Comparison of ENCODE assay signal across 20 cellular contexts in the genomic region with DNA sequence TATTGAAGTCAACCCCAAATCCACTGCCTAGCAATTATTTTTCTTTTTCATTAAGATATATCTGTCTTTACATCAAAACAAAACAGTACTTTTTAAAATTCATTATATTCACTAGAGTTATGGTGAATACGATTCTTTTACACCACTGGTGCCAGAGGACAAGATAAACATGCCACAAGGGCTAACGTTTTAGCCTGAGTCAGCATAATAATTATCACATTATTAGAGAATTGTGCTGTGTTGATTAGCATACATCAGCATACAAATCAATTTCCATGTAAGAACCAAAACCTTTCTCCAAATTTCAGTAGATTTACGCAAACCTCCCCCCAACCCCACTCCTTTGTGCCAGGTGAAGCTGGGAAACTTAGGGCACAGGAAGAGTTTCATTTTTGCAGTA.
DNase-seq lines count a peak whose midpoint lies in the region; ATAC-seq, FAIRE-seq and TF ChIP-seq lines count a peak whose summit lies in the region.
"Had no signal": no experiment of that assay in that cellular context is flagged by ENCODE, and none has a peak within 500 bp of the region (broad histone marks: within the 10 kb centered on the region; RNA-seq: fewer than 3 reads in every experiment).

No MANE protein-coding gene starts in this region.

- H2BK12ac ChIP-seq in H1 (ENCODE audit: low read depth, low read length): no peak overlapping the region

- H4K5ac ChIP-seq in IMR-90 (ENCODE audit: low read depth, low read length) (no peak overlapping the region), H1 (ENCODE audit: insufficient read length, low read depth, low read length) (no peak overlapping the region)

- H3K9ac ChIP-seq in IMR-90 (ENCODE audit: low read depth, low read length) (no peak overlapping the region), H1 (replicated peaks in 1 of 4; ENCODE audit: extremely low read depth in 1 of 4, low read depth in 3 of 4, low read length in 3 of 4) (no peak overlapping the region; a peak in 1 of 7 replicates)
- H3K9ac ChIP-seq: BLaER1, GM23248 had no signal

- H3K79me2 ChIP-seq in GM23338 (replicated peaks; ENCODE audit: insufficient read depth) (no peaks in the 10 kb centered on the region), H1 (ENCODE audit: control insufficient read depth in 1 of 2, insufficient read depth in 2 of 2, low read length in 2 of 2) (no peaks in the 10 kb centered on the region)

- H3K27ac ChIP-seq in GM23338 (ENCODE audit: low read depth) (no peak overlapping the region), IMR-90 (ENCODE audit: insufficient read depth, low read length) (no peak overlapping the region), H1 (ENCODE audit: low read depth, low read length) (no peak overlapping the region)
- H3K27ac ChIP-seq: BLaER1, C4-2B, GM23248 had no signal

- H3K36me3 ChIP-seq in GM23338 (ENCODE audit: insufficient read depth): no peaks in the 10 kb centered on the region
- H3K36me3 ChIP-seq in IMR-90 (ENCODE audit: control insufficient read depth, insufficient read depth, low read length): no peaks in the 10 kb centered on the region
- H3K36me3 ChIP-seq in H1 (ENCODE audit: control insufficient read depth in 2 of 4, insufficient read depth in 4 of 4, low read length in 3 of 4): no peaks in the 10 kb centered on the region
- H3K36me3 ChIP-seq: BLaER1 had no signal

- H4K20me1 ChIP-seq in GM23338 (replicated peaks; ENCODE audit: insufficient read depth) (no peaks in the 10 kb centered on the region), IMR-90 (ENCODE audit: insufficient read depth, low read length) (no peaks in the 10 kb centered on the region), H1 (replicated peaks in 1 of 2; ENCODE audit: control insufficient read depth in 1 of 2, insufficient read depth in 2 of 2, low read length in 2 of 2) (no peaks in the 10 kb centered on the region)
- H4K20me1 ChIP-seq: BLaER1 had no signal

- no peaks in the 10 kb centered on the region for H3K79me1 ChIP-seq in IMR-90 (ENCODE audit: low read depth in 1 of 2, low read length in 2 of 2)
- H3K79me1 ChIP-seq in H1 (ENCODE audit: low read depth, low read length): no peaks in the 10 kb centered on the region

- POLR2A ChIA-PET in IMR-90 (lab: Charles Lee; ENCODE audit: unreplicated experiment) (no interaction called here), H1 (lab: Charles Lee; ENCODE audit: partially characterized antibody) (interaction anchor here (1.0 kb wide), 1 partner anchor 553 kb away, joined by 3 read pairs; no protein-coding TSS in a partner anchor)

- no peak for TF ChIP-seq RAD21 in IMR-90 (IDR thresholded peaks at IDR 0.05; ENCODE audit: low read length)
- no peak for TF ChIP-seq RAD21 in H1 (IDR thresholded peaks at IDR 0.05 in 1 of 2, conservative IDR thresholded peaks at IDR 0.05 in 1 of 2; ENCODE audit: low read depth in 2 of 2, low read length in 2 of 2)

- intact Hi-C loops in IMR-90 (cut with micrococcal nuclease): no loop called here

- H2AK9ac ChIP-seq in IMR-90 (replicated peaks; ENCODE audit: low read depth, low read length, poor library complexity): no peak overlapping the region

- H2BK120ac ChIP-seq in IMR-90 (ENCODE audit: low read depth, low read length) (no peak overlapping the region), H1 (replicated peaks; ENCODE audit: low read depth, low read length) (no peak overlapping the region)

- H2BK5ac ChIP-seq in IMR-90 (ENCODE audit: low read depth, low read length, poor library complexity, severe bottlenecking): no peak overlapping the region
- H2BK5ac ChIP-seq in H1 (ENCODE audit: low read depth, low read length): no peak overlapping the region

- H3K27me3 Mint-ChIP-seq in GM23338 (ENCODE audit: insufficient read depth, low read depth, poor library complexity): no peaks in the 10 kb centered on the region

- no peak for FAIRE-seq in H1 (lab: Jason Lieb, UNC)
- FAIRE-seq: GM12878, GM19239 had no signal

- peaks cover 19% of the 10 kb centered on the region for H3K36me3 Mint-ChIP-seq in GM23338 (ENCODE audit: low read depth)
- H3K36me3 Mint-ChIP-seq: CD4-positive, CD25-positive, alpha-beta regulatory T cell; CD8-positive, alpha-beta T cell had no signal

- no peak overlapping the region for H3K18ac ChIP-seq in IMR-90 (ENCODE audit: low read depth, low read length)
- H3K18ac ChIP-seq in H1 (ENCODE audit: extremely low read depth, low read length): no peak overlapping the region

- H4K8ac ChIP-seq in IMR-90 (ENCODE audit: low read depth in 2 of 2, low read length in 2 of 2) (no peak overlapping the region), H1 (ENCODE audit: extremely low read depth, insufficient read depth, low read length) (no peak overlapping the region)

- TF ChIP-seq POLR2A in IMR-90 (IDR thresholded peaks at IDR 0.05; ENCODE audit: low read depth, low read length) (no peak), H1 (IDR thresholded peaks at IDR 0.05; ENCODE audit: control extremely low read depth in 1 of 2, low read depth in 2 of 2, low read length in 2 of 2) (no peak)

- H3K56ac ChIP-seq in IMR-90 (ENCODE audit: extremely low read depth, insufficient read depth, low read length): no peak overlapping the region
- H3K56ac ChIP-seq in H1 (replicated peaks; ENCODE audit: insufficient read length, low read depth, low read length): no peak overlapping the region

- CTCF ChIA-PET in IMR-90 (lab: Yijun Ruan, JAX): interaction anchor here (0.6 to 0.9 kb wide), 2 partner anchors 12 to 379 kb away, joined by 3 read pairs; no protein-coding TSS in a partner anchor
- CTCF ChIA-PET in H1 (lab: Charles Lee; ENCODE audit: partially characterized antibody): interaction anchor here (1.3 kb wide), 1 partner anchor 11 kb away, joined by 9 read pairs; no protein-coding TSS in a partner anchor

- H4K91ac ChIP-seq in IMR-90 (ENCODE audit: insufficient read depth, low read depth, low read length) (no peak overlapping the region), H1 (replicated peaks; ENCODE audit: insufficient read length, low read length) (no peak overlapping the region)

- H3K23me2 ChIP-seq in H1 (ENCODE audit: low read depth, low read length): no peaks in the 10 kb centered on the region

- peaks cover 24% of the 10 kb centered on the region for H3K4me1 Mint-ChIP-seq in GM23338
- H3K4me1 Mint-ChIP-seq: B cell; CD4-positive, CD25-positive, alpha-beta regulatory T cell had no signal

- no peak overlapping the region for H3K4me3 Mint-ChIP-seq in GM23338
- H3K4me3 Mint-ChIP-seq: B cell; CD4-positive, CD25-positive, alpha-beta regulatory T cell; CD8-positive, alpha-beta T cell had no signal

- H2BK20ac ChIP-seq in IMR-90 (ENCODE audit: low read depth, low read length) (no peak overlapping the region), H1 (ENCODE audit: low read length) (no peak overlapping the region)

- no peak overlapping the region for H2AK5ac ChIP-seq in IMR-90 (ENCODE audit: low read depth, low read length)
- H2AK5ac ChIP-seq in H1 (ENCODE audit: low read depth, low read length): no peak overlapping the region

- H3K9me2 ChIP-seq in GM23338 (ENCODE audit: insufficient read depth): no peaks in the 10 kb centered on the region

- H2AFZ ChIP-seq in GM23338: 0 out of 2 replicates have a peak overlapping the region, but pooled peaks have one; percentile 18
- no peak overlapping the region for H2AFZ ChIP-seq in IMR-90 (replicated peaks; ENCODE audit: low read length, poor library complexity)
- peak overlapping the region; percentile 19; the same call in 1 of the 2 replicates for H2AFZ ChIP-seq in H1 (ENCODE audit: low read length)
- H2AFZ ChIP-seq: GM23248 had no signal

- no peaks in the 10 kb centered on the region for H3F3A ChIP-seq in GM23338 (replicated peaks; ENCODE audit: low read depth)

- H3K27me3 ChIP-seq in GM23338 (ENCODE audit: insufficient read depth) (no peaks in the 10 kb centered on the region), IMR-90 (ENCODE audit: control insufficient read depth, insufficient read depth, low read length) (no peaks in the 10 kb centered on the region), H1 (replicated peaks in 1 of 4; ENCODE audit: control insufficient read depth in 3 of 4, extremely low read depth in 1 of 4, insufficient read depth in 3 of 4, low read length in 3 of 4) (no peaks in the 10 kb centered on the region)
- H3K27me3 ChIP-seq: BLaER1 had no signal

- H3K4me3 ChIP-seq in GM23338: no peak overlapping the region
- no peak overlapping the region for H3K4me3 ChIP-seq in IMR-90 (ENCODE audit: insufficient read depth, low read depth, low read length)
- H3K4me3 ChIP-seq in H1 (ENCODE audit: extremely low read depth in 1 of 4, insufficient read depth in 2 of 4, low read depth in 3 of 4, low read length in 4 of 4): 0 out of 8 replicates have a peak overlapping the region, but pooled peaks of 1 of the 4 experiments have one; percentile 9
- H3K4me3 ChIP-seq: BLaER1, GM12878, GM23248 had no signal

- TF ChIP-seq EP300 in H1 (IDR thresholded peaks at IDR 0.05; ENCODE audit: borderline replicate concordance in 1 of 2, low read depth in 2 of 2, low read length in 2 of 2): no peak

- no peak overlapping the region for H2BK15ac ChIP-seq in IMR-90 (ENCODE audit: low read depth, low read length)
- H2BK15ac ChIP-seq in H1 (ENCODE audit: low read length): no peak overlapping the region

- no peak for ATAC-seq in GM23338
- no peak for ATAC-seq in IMR-90 (ENCODE audit: low read depth)
- ATAC-seq in stimulated activated naive CD8-positive, alpha-beta T cell treated with anti-CD3 and anti-CD28 coated beads, Interleukin-15, Interleukin-2, amounts not matched to agents 100 U/mL and 50 U/mL, for 24 hours: no peak
- no peak for ATAC-seq in left lobe of liver
- ATAC-seq: CD8-positive, alpha-beta T cell; GM12878 had no signal

- peaks cover 19% of the 10 kb centered on the region for H3K9me3 Mint-ChIP-seq in GM23338

- H3K4me2 ChIP-seq in GM23338 (peak overlapping the region; percentile 59), IMR-90 (ENCODE audit: low read depth, low read length) (no peak overlapping the region), H1 (ENCODE audit: insufficient read depth in 1 of 2, low read depth in 2 of 2, low read length in 2 of 2) (peak overlapping the region; percentile 10 to 39; a peak in 2 of 4 replicates)
- H3K4me2 ChIP-seq: BLaER1 had no signal

- WGBS in IMR-90 (ENCODE audit: extremely low coverage in 2 of 2, insufficient read length in 1 of 2), 2 experiments: no CpG with 5 or more reads among the region's 3 CpGs
- WGBS in H1 (ENCODE audit: extremely low coverage in 1 of 2, insufficient coverage in 1 of 2, insufficient read length in 1 of 2, insufficient replicate concordance in 2 of 2, low coverage in 1 of 2, low lambda C conversion rate in 2 of 2, missing lambda C conversion rate in 1 of 2), 2 experiments: 46% methylated on average over 3 of the region's 3 CpGs; no CpG with 5 or more reads in 1 of the 2 experiments

- in situ Hi-C loops in IMR-90 (cut with MboI; ENCODE audit: low sequenced_read_pairs): no loop called here

- TF ChIP-seq CTCF in GM23338 (conservative IDR thresholded peaks at IDR 0.05; ENCODE audit: low read depth in 2 of 2): no peak
- no peak for TF ChIP-seq CTCF in IMR-90 (conservative IDR thresholded peaks at IDR 0.05; ENCODE audit: low read depth, low read length)
- TF ChIP-seq CTCF in H1 (IDR thresholded peaks at IDR 0.05; ENCODE audit: control extremely low read depth in 1 of 3, insufficient read depth in 1 of 3, low read depth in 1 of 3, low read length in 3 of 3): no peak

- H3K4ac ChIP-seq in IMR-90 (ENCODE audit: low read depth, low read length) (no peak overlapping the region), H1 (replicated peaks; ENCODE audit: insufficient read length, low read depth, low read length) (no peak overlapping the region)

- peaks cover 24% of the 10 kb centered on the region for H3K4me1 ChIP-seq in GM23338 (ENCODE audit: insufficient read depth)
- H3K4me1 ChIP-seq in IMR-90 (ENCODE audit: control insufficient read depth, insufficient read depth, low read length): no peaks in the 10 kb centered on the region
- H3K4me1 ChIP-seq in H1 (replicated peaks in 1 of 4; ENCODE audit: control insufficient read depth in 3 of 4, insufficient read depth in 4 of 4, low read length in 3 of 4): peaks cover 0 to 6% (median 4%) of the 10 kb centered on the region in 4 experiments; a peak in 5 of 7 replicates
- H3K4me1 ChIP-seq: BLaER1, Caco-2 had no signal

- DNase-seq in GM23338 (ENCODE audit: low spot score): no peak
- DNase-seq in IMR-90: no peak
- no peak for DNase-seq in H1 (ENCODE audit: low read depth in 1 of 2, low spot score in 2 of 2)
- no peak for DNase-seq in stimulated activated naive CD8-positive, alpha-beta T cell treated with anti-CD3 and anti-CD28 coated beads, Interleukin-15, Interleukin-2, amounts not matched to agents 100 U/mL and 50 U/mL, for 24 hours
- DNase-seq in NCI-H510A treated with DMSO at 0.1 percent for 48 hours (lab: John Stamatoyannopoulos, UW): no peak
- no peak for DNase-seq in left lobe of liver (ENCODE audit: low spot score)
- DNase-seq: Caco-2; CD4-positive, CD25-positive, alpha-beta regulatory T cell; CD8-positive, alpha-beta T cell; DMS 273 treated with DMSO at 0.1 percent for 48 hours; DMS79; EL; GDM1; GM23248; HCEC 1CT had no signal

- no peak overlapping the region for H3K14ac ChIP-seq in IMR-90 (replicated peaks; ENCODE audit: low read depth, low read length)
- no peak overlapping the region for H3K14ac ChIP-seq in H1 (ENCODE audit: insufficient read length)

- H3K23ac ChIP-seq in IMR-90 (ENCODE audit: low read depth, low read length) (no peak overlapping the region), H1 (ENCODE audit: insufficient read length) (no peak overlapping the region)

- H3K9me1 ChIP-seq in IMR-90 (ENCODE audit: insufficient read depth, low read length): no peaks in the 10 kb centered on the region

- BruUV-seq in IMR-90 (replicated peaks; lab: Mats Ljungman, UMichigan): no TSS peak

- peak overlapping the region; percentile 47 for H3K27ac Mint-ChIP-seq in GM23338
- H3K27ac Mint-ChIP-seq: B cell; CD4-positive, CD25-positive, alpha-beta regulatory T cell; CD8-positive, alpha-beta T cell had no signal

- no peaks in the 10 kb centered on the region for H3K9me3 ChIP-seq in IMR-90 (ENCODE audit: control insufficient read depth, insufficient read depth, low read length)
- no peaks in the 10 kb centered on the region for H3K9me3 ChIP-seq in H1 (ENCODE audit: insufficient read depth in 2 of 2, low read depth in 1 of 2, low read length in 1 of 2)

- dilution Hi-C loops in IMR-90 (cut with HindIII; ENCODE audit: low sequenced_read_pairs, unreplicated experiment): no loop called here
